In the genomic region with DNA sequence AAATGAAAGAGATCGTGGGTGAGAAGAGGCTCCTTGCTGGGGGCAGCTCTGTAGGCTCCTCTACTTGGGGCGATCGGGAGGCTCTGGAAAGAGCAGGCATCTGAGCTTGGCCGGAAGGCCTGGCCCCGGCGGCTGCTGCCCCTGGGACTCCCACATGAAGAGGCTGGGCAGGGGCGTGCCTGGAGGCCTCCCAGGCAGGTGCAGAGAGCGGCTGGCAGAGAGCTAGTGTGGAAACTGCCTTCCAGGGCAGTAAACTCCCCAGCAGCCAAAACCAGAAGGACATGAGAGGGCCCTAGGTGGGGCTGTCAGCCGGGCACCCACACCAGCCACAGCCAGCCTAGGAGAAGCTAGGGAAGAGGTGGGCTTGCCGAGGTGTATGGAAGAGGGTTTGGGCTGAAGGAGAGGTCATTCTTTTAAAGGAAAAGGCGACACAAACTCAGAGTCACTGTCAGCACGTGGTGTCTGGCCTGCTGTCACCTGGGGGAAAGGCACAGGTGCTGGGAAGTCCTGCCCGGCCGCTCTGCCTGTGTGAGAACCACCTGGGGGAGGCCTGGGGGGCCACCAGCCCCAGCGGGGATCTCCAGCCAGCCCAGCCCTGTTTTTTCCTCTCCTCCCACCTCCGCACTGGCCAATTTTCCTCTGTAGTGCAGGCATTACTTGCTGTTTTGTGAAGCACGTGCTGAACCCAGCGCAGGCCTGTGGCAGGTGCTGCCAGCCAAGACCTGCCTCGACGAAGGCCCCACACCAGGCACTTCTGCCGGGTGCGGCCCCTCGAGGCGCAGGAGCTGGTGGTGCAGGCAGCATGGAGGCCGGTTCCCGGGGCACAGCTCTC, we compare ENCODE assay signal across 1 cellular context.
TF ChIP-seq lines count a peak whose summit lies in the region.

No MANE protein-coding gene starts in this region.

TF ChIP-seq in HCT116, 20 proteins besides CTCF, POLR2A, EP300 and RAD21:
- TF ChIP-seq, protein P1, sequence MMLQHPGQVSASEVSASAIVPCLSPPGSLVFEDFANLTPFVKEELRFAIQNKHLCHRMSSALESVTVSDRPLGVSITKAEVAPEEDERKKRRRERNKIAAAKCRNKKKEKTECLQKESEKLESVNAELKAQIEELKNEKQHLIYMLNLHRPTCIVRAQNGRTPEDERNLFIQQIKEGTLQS (IDR thresholded peaks at IDR 0.05) = no peak
- TF ChIP-seq, protein P2, sequence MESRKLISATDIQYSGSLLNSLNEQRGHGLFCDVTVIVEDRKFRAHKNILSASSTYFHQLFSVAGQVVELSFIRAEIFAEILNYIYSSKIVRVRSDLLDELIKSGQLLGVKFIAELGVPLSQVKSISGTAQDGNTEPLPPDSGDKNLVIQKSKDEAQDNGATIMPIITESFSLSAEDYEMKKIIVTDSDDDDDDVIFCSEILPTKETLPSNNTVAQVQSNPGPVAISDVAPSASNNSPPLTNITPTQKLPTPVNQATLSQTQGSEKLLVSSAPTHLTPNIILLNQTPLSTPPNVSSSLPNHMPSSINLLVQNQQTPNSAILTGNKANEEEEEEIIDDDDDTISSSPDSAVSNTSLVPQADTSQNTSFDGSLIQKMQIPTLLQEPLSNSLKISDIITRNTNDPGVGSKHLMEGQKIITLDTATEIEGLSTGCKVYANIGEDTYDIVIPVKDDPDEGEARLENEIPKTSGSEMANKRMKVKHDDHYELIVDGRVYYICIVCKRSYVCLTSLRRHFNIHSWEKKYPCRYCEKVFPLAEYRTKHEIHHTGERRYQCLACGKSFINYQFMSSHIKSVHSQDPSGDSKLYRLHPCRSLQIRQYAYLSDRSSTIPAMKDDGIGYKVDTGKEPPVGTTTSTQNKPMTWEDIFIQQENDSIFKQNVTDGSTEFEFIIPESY (IDR thresholded peaks at IDR 0.05; ENCODE audit: extremely low read depth, insufficient replicate concordance, low read length) = no peak
- TF ChIP-seq YY1 (IDR thresholded peaks at IDR 0.05; ENCODE audit: extremely low read depth, insufficient replicate concordance, low read depth, low read length) (no peak), SIN3A (IDR thresholded peaks at IDR 0.05; ENCODE audit: low read depth) (no peak), EZH2 (IDR thresholded peaks at IDR 0.05) (no peak), TCF7L2 (IDR thresholded peaks at IDR 0.05; ENCODE audit: borderline replicate concordance, extremely low read depth, insufficient read depth, insufficient read length) (no peak)
TF ChIP-seq in HCT116: peak in this region for 0.
